1 cellular context compared by ENCODE assay signal in genomic region chr10:18681971-18682403, GRCh38.
TF ChIP-seq lines count a peak whose summit lies in the region.

No MANE protein-coding gene starts in this region.

TF ChIP-seq in K562, 482 proteins besides CTCF, POLR2A, EP300 and RAD21:
- TF ChIP-seq BCL6 (CRISPR knock-in tag; IDR thresholded peaks at IDR 0.05) (no peak), GATA2 (CRISPR knock-in tag; IDR thresholded peaks at IDR 0.05) (no peak), MAZ (CRISPR knock-in tag; conservative IDR thresholded peaks at IDR 0.05 in 1 of 2, IDR thresholded peaks at IDR 0.05 in 1 of 2) (no peak), FOXM1 (IDR thresholded peaks at IDR 0.05; ENCODE audit: low read depth) (no peak), FOXM1 (CRISPR knock-in tag; IDR thresholded peaks at IDR 0.05; ENCODE audit: low read depth) (no peak)
